In the genomic region with DNA sequence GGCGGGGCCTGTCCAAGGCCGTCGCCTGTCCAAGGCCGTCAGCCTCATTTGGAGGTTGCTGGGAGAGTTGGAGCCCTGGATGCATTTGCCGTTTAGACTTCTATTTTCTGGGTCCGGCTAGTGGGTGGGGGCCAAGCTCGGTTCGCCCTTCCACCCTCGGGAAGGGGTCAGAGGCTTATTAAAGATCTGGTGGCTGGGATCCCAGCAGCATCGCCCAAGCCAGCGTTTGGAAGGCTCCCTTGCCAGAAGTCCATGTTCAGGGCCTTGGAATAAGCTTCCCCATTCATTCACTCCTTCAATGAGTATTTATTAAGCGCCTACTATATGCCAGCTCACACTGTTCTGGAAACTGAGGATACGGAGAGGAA, we compare ENCODE assay signal across 8 cellular contexts. TPM values are rescaled to one million over a fixed set of nuclear protein-coding genes. Genes with fewer than 3 reads are reported as not detected.
A peak's percentile ranks its signal among the peaks of the same experiment; 100 is the strongest.
DNase-seq lines count a peak whose midpoint lies in the region; ATAC-seq and TF ChIP-seq lines count a peak whose summit lies in the region.

No MANE protein-coding gene starts in this region.

- peak overlapping the region; percentile 85 for H3K4me2 ChIP-seq in fibroblast of lung (ENCODE audit: extremely low read depth, insufficient read depth, low read length)

- no peaks in the 10 kb centered on the region for H3K9me3 ChIP-seq in fibroblast of lung (ENCODE audit: control insufficient read depth, insufficient read depth, low read depth, low read length)

- H2AFZ ChIP-seq in fibroblast of lung (ENCODE audit: low read length), result peak overlapping the region; percentile 74

- H3K4me3 ChIP-seq in GM08714 (ENCODE audit: low read length) (peak overlapping the region; percentile 72; the same call in 1 of the 2 replicates), fibroblast of lung (replicated peaks in 1 of 4; ENCODE audit: control extremely low read depth in 1 of 4, insufficient read depth in 1 of 4, low read depth in 3 of 4, low read length in 4 of 4) (peak overlapping the region; percentile 30 to 76 (median 58)), skeletal muscle cell (ENCODE audit: low read depth, low read length) (peak overlapping the region; percentile 71)

- ATAC-seq in omental fat pad (ENCODE audit: low FRiP score), result no peak

- TF ChIP-seq CTCF in fibroblast of lung (conservative IDR thresholded peaks at IDR 0.05 in 1 of 2, IDR thresholded peaks at IDR 0.05 in 1 of 2; ENCODE audit: low read depth in 1 of 2, low read length in 2 of 2), result no peak
- TF ChIP-seq CTCF in omental fat pad (IDR thresholded peaks at IDR 0.05), result no peak

- no peaks in the 10 kb centered on the region for H4K20me1 ChIP-seq in fibroblast of lung (ENCODE audit: control insufficient read depth, extremely low read depth, insufficient read depth, low read length)

- no peaks in the 10 kb centered on the region for H3K36me3 ChIP-seq in fibroblast of lung (ENCODE audit: control insufficient read depth, insufficient read depth, low read length)

- H3K4me1 ChIP-seq in fibroblast of lung (ENCODE audit: control insufficient read depth, extremely low read depth, insufficient read depth, low read length), result peaks cover 8% of the 10 kb centered on the region

- H3K27me3 ChIP-seq in fibroblast of lung (ENCODE audit: control insufficient read depth, insufficient read depth, low read length), result no peaks in the 10 kb centered on the region

- H3K27ac ChIP-seq in fibroblast of lung (ENCODE audit: insufficient read depth, low read length), result peak overlapping the region; percentile 45

- H3K9ac ChIP-seq in fibroblast of lung (ENCODE audit: insufficient read depth, low read length), result peak overlapping the region; percentile 68

- peaks cover 31% of the 10 kb centered on the region for H3K79me2 ChIP-seq in fibroblast of lung (ENCODE audit: control insufficient read depth, insufficient read depth, low read length)

- peak; percentile 13 for DNase-seq in SK-N-DZ (ENCODE audit: low spot score)
- DNase-seq in fibroblast of lung (ENCODE audit: low read depth in 2 of 2), result peak in 1 of 2 donors; percentile 23
- no peak for DNase-seq in skeletal muscle cell (ENCODE audit: low read depth)
- no peak for DNase-seq in activated effector memory CD4-positive, alpha-beta T cell treated with anti-CD3 and anti-CD28 coated beads, Interleukin-2, amount 50 U/mL, for 16 hours
- DNase-seq in omental fat pad (ENCODE audit: low spot score), result no peak
- no peak for DNase-seq in MV-4-11 (lab: John Stamatoyannopoulos, UW)
- no peak for DNase-seq in NCI-H82 (lab: John Stamatoyannopoulos, UW)

RNA-seq across cellular contexts. Expression of gene DOCK10, which starts 0.5 kb away (rescaled TPM):
- 7.9 and 11.6 TPM in 2 replicates for polyA plus RNA-seq in SK-N-DZ (2014; cell fraction: cytosol; rRNA removed)
- 5.7 and 8.7 TPM in 2 replicates for polyA plus RNA-seq in SK-N-DZ (2014; cell fraction: nucleus; rRNA removed)
- 11.8 and 26.3 TPM in 2 replicates for total RNA-seq in fibroblast of lung
- polyA plus RNA-seq in fibroblast of lung, result 20.8 and 36.3 TPM in 2 replicates
- 14.1 and 19.7 TPM in 2 replicates for polyA plus RNA-seq in fibroblast of lung (2012)
- polyA minus RNA-seq in fibroblast of lung (ENCODE audit: low replicate concordance), result 28.5 and 30.9 TPM in 2 replicates
- 10 to 100 TPM; 11.9 to 42.0 (median 17.9) TPM for total RNA-seq in omental fat pad
